Comparison of ENCODE assay signal across 32 cellular contexts in genomic region chr6:28711325-28711724, GRCh38.
"Had no signal": no experiment of that assay in that cellular context is flagged by ENCODE, and none has a peak within 500 bp of the region (broad histone marks: within the 10 kb centered on the region; RNA-seq: fewer than 3 reads in every experiment).

No MANE protein-coding gene starts in this region.

- H3K79me2 ChIP-seq: hepatocyte had no signal

- H3K27ac Mint-ChIP-seq: activated CD4-positive, alpha-beta memory T cell treated with anti-CD3 and anti-CD28 coated beads for 36 hours; activated CD4-positive, alpha-beta T cell treated with anti-CD3 and anti-CD28 coated beads for 36 hours; activated CD4-positive, alpha-beta T cell treated with anti-CD3 and anti-CD28 coated beads, Interleukin-2, amount 10 ng/mL, durations not matched to agents 24 days and 14 days; activated CD8-positive, alpha-beta memory T cell treated with anti-CD3 and anti-CD28 coated beads, Interleukin-2, amount 10 ng/mL, durations not matched to agents 7 days and 5 days; activated CD8-positive, alpha-beta T cell treated with anti-CD3 and anti-CD28 coated beads, Interleukin-2, amount 10 ng/mL, durations not matched to agents 7 days and 5 days; activated naive CD8-positive, alpha-beta T cell; activated T-helper 1 cell treated with anti-CD3 and anti-CD28 coated beads, Interleukin-12 subunit alpha, Interleukin-12 subunit beta, Interleukin-2, Interleukin-4 antibody, amounts not matched to agents 30 ng/mL and 10 ng/mL and 1 ng/mL, durations not matched to agents 14 hours and 24 hours and 36 hours; activated T-helper 2 cell treated with anti-CD3 and anti-CD28 coated beads, Interferon-gamma antibody, Interleukin-2, Interleukin-4, amounts not matched to agents 10 μg/mL and 5 μg/mL and 100 μg/mL, durations not matched to agents 14 hours and 24 hours and 36 hours; effector memory CD8-positive, alpha-beta T cell had no signal

- H3K4me1 ChIP-seq: gastroesophageal sphincter, heart right ventricle had no signal

- ATAC-seq: effector memory CD8-positive, alpha-beta T cell; gastroesophageal sphincter; heart right ventricle had no signal

- H3K27me3 ChIP-seq: brain microvascular endothelial cell, hepatocyte had no signal

- H3K27ac ChIP-seq: brain microvascular endothelial cell, esophagus squamous epithelium, gastroesophageal sphincter, heart right ventricle, hepatocyte had no signal

- FAIRE-seq: astrocyte, bronchial epithelial cell, colon had no signal

- H3K36me3 ChIP-seq: brain microvascular endothelial cell, esophagus squamous epithelium, gastroesophageal sphincter, heart right ventricle had no signal

- DNase-seq: activated CD4-positive, CD25-positive, alpha-beta regulatory T cell; activated CD4-positive, CD25-positive, alpha-beta regulatory T cell treated with anti-CD3 and anti-CD28 coated beads, Interleukin-2, amount 50 U/mL, for 72 hours; activated CD8-positive, alpha-beta memory T cell treated with anti-CD3 and anti-CD28 coated beads, Interleukin-2, amount 10 ng/mL, durations not matched to agents 7 days and 5 days; activated CD8-positive, alpha-beta memory T cell treated with anti-CD3 and anti-CD28 coated beads, Interleukin-2, amount 50 U/mL, for 4 hours; activated CD8-positive, alpha-beta T cell treated with anti-CD3 and anti-CD28 coated beads, Interleukin-2, amount 10 ng/mL, durations not matched to agents 7 days and 5 days; activated effector memory CD4-positive, alpha-beta T cell treated with anti-CD3 and anti-CD28 coated beads, Interleukin-2, amount 50 U/mL, for 16 hours; activated naive CD4-positive, alpha-beta T cell treated with anti-CD3 and anti-CD28 coated beads, Interleukin-2, amount 50 U/mL, for 16 hours; activated naive CD4-positive, alpha-beta T cell treated with Interleukin-2 at 50 U/mL for 16 hours; activated T-cell treated with anti-CD3 and anti-CD28 coated beads, Interleukin-2, amount 50 U/mL, for 1 hour; activated T-cell treated with anti-CD3 and anti-CD28 coated beads, Interleukin-2, amount 50 U/mL, for 48 hours; amniotic stem cell; anterior cingulate cortex; brain microvascular endothelial cell; cortex of kidney; dermis blood vessel endothelial cell; effector CD4-positive, alpha-beta T cell; effector memory CD8-positive, alpha-beta T cell; esophagus squamous epithelium; foreskin melanocyte; heart right ventricle had no signal

- H3K4me3 ChIP-seq: esophagus squamous epithelium, gastroesophageal sphincter, heart right ventricle, hepatocyte had no signal

- H3K4me3 Mint-ChIP-seq: activated CD4-positive, alpha-beta memory T cell treated with anti-CD3 and anti-CD28 coated beads for 36 hours; activated CD4-positive, alpha-beta T cell treated with anti-CD3 and anti-CD28 coated beads for 36 hours; activated CD4-positive, alpha-beta T cell treated with anti-CD3 and anti-CD28 coated beads, Interleukin-2, amount 10 ng/mL, durations not matched to agents 24 days and 14 days; activated CD8-positive, alpha-beta memory T cell treated with anti-CD3 and anti-CD28 coated beads, Interleukin-2, amount 10 ng/mL, durations not matched to agents 7 days and 5 days; activated CD8-positive, alpha-beta T cell treated with anti-CD3 and anti-CD28 coated beads, Interleukin-2, amount 10 ng/mL, durations not matched to agents 7 days and 5 days; activated naive CD8-positive, alpha-beta T cell; activated T-helper 1 cell treated with anti-CD3 and anti-CD28 coated beads, Interleukin-12 subunit alpha, Interleukin-12 subunit beta, Interleukin-2, Interleukin-4 antibody, amounts not matched to agents 30 ng/mL and 10 ng/mL and 1 ng/mL, durations not matched to agents 14 hours and 24 hours and 36 hours; central memory CD8-positive, alpha-beta T cell; effector memory CD8-positive, alpha-beta T cell had no signal

- H2AFZ ChIP-seq: hepatocyte had no signal
